Comparison of ENCODE assay signal across 35 cellular contexts in genomic region chr22:48155446-48155845, GRCh38.
"Had no signal": no experiment of that assay in that cellular context is flagged by ENCODE, and none has a peak within 500 bp of the region (broad histone marks: within the 10 kb centered on the region; RNA-seq: fewer than 3 reads in every experiment).

No MANE protein-coding gene starts in this region.

- H3K4me1 Mint-ChIP-seq: activated CD4-positive, alpha-beta T cell treated with anti-CD3 and anti-CD28 coated beads, Interleukin-2, amount 10 ng/mL, durations not matched to agents 24 days and 14 days; activated naive CD8-positive, alpha-beta T cell treated with anti-CD3 and anti-CD28 coated beads, Interleukin-2, amount 10 ng/mL, durations not matched to agents 7 days and 5 days; activated naive CD8-positive, alpha-beta T cell treated with anti-CD3 and anti-CD28 coated beads, Interleukin-2, amount 50 U/mL, for 24 hours; activated T-helper 17 cell treated with anti-CD3 and anti-CD28 coated beads, Interleukin-2, amount 50 U/mL, for 72 hours; brain had no signal

- H3K27ac Mint-ChIP-seq: activated B cell treated with CpG ODN at 0.5 μM for 24 hours; activated CD4-positive, alpha-beta memory T cell treated with anti-CD3 and anti-CD28 coated beads for 36 hours; activated CD4-positive, alpha-beta T cell treated with anti-CD3 and anti-CD28 coated beads, Interleukin-2, amount 10 ng/mL, durations not matched to agents 24 days and 14 days; activated CD8-positive, alpha-beta T cell treated with anti-CD3 and anti-CD28 coated beads for 36 hours; activated naive CD4-positive, alpha-beta T cell treated with anti-CD3 and anti-CD28 coated beads for 36 hours; activated naive CD4-positive, alpha-beta T cell treated with anti-CD3 and anti-CD28 coated beads, Interleukin-2, amount 50 U/mL, for 72 hours; activated naive CD8-positive, alpha-beta T cell treated with anti-CD3 and anti-CD28 coated beads, Interleukin-2, amount 10 ng/mL, durations not matched to agents 7 days and 5 days; activated naive CD8-positive, alpha-beta T cell treated with anti-CD3 and anti-CD28 coated beads, Interleukin-2, amount 50 U/mL, for 24 hours; activated T-cell treated with anti-CD3 and anti-CD28 coated beads, Interleukin-2, amount 50 U/mL, for 72 hours; activated T-helper 1 cell treated with anti-CD3 and anti-CD28 coated beads, Interleukin-12 subunit alpha, Interleukin-12 subunit beta, Interleukin-2, Interleukin-4 antibody, amounts not matched to agents 30 ng/mL and 10 ng/mL and 1 ng/mL, durations not matched to agents 14 hours and 24 hours and 36 hours; activated T-helper 17 cell treated with anti-CD3 and anti-CD28 coated beads, Interleukin-2, amount 50 U/mL, for 72 hours; brain; T-helper 1 cell treated with Interleukin-12 subunit alpha and Interleukin-12 subunit beta and Interleukin-4 antibody, amounts not matched to agents 30 μg/mL and 1 μg/mL, for 36 hours; T-helper 2 cell treated with Interferon-gamma antibody and Interleukin-4, amounts not matched to agents 5 μg/mL and 100 μg/mL, for 36 hours had no signal

- H3K4me3 Mint-ChIP-seq: activated B cell treated with CpG ODN at 0.5 μM for 24 hours; activated CD4-positive, alpha-beta memory T cell treated with anti-CD3 and anti-CD28 coated beads for 36 hours; activated CD4-positive, alpha-beta T cell treated with anti-CD3 and anti-CD28 coated beads, Interleukin-2, amount 10 ng/mL, durations not matched to agents 24 days and 14 days; activated CD8-positive, alpha-beta T cell treated with anti-CD3 and anti-CD28 coated beads for 36 hours; activated naive CD4-positive, alpha-beta T cell treated with anti-CD3 and anti-CD28 coated beads for 36 hours; activated naive CD8-positive, alpha-beta T cell treated with anti-CD3 and anti-CD28 coated beads, Interleukin-2, amount 10 ng/mL, durations not matched to agents 7 days and 5 days; activated naive CD8-positive, alpha-beta T cell treated with anti-CD3 and anti-CD28 coated beads, Interleukin-2, amount 50 U/mL, for 24 hours; activated T-cell treated with anti-CD3 and anti-CD28 coated beads, Interleukin-2, amount 50 U/mL, for 4 hours; activated T-cell treated with anti-CD3 and anti-CD28 coated beads, Interleukin-2, amount 50 U/mL, for 72 hours; activated T-helper 1 cell treated with anti-CD3 and anti-CD28 coated beads, Interleukin-12 subunit alpha, Interleukin-12 subunit beta, Interleukin-2, Interleukin-4 antibody, amounts not matched to agents 30 ng/mL and 10 ng/mL and 1 ng/mL, durations not matched to agents 14 hours and 24 hours and 36 hours; activated T-helper 17 cell treated with anti-CD3 and anti-CD28 coated beads, Interleukin-2, amount 50 U/mL, for 72 hours; brain; T-helper 1 cell treated with Interleukin-12 subunit alpha and Interleukin-12 subunit beta and Interleukin-4 antibody, amounts not matched to agents 30 μg/mL and 1 μg/mL, for 36 hours; T-helper 2 cell treated with Interferon-gamma antibody and Interleukin-4, amounts not matched to agents 5 μg/mL and 100 μg/mL, for 36 hours had no signal

- ATAC-seq: activated CD8-positive, alpha-beta T cell treated with anti-CD3 and anti-CD28 coated beads for 36 hours; activated naive CD4-positive, alpha-beta T cell treated with anti-CD3 and anti-CD28 coated beads, Interleukin-2, amount 50 U/mL, for 72 hours; activated naive CD8-positive, alpha-beta T cell treated with anti-CD3 and anti-CD28 coated beads, Interleukin-2, amount 50 U/mL, for 24 hours; activated T-cell treated with anti-CD3 and anti-CD28 coated beads, Interleukin-2, amount 50 U/mL, for 4 hours; activated T-cell treated with anti-CD3 and anti-CD28 coated beads, Interleukin-2, amount 50 U/mL, for 72 hours; activated T-helper 17 cell treated with anti-CD3 and anti-CD28 coated beads, Interleukin-2, amount 50 U/mL, for 72 hours had no signal

- H3K36me3 Mint-ChIP-seq: activated CD4-positive, alpha-beta memory T cell treated with anti-CD3 and anti-CD28 coated beads for 36 hours; activated naive CD4-positive, alpha-beta T cell treated with anti-CD3 and anti-CD28 coated beads, Interleukin-2, amount 50 U/mL, for 72 hours; activated naive CD8-positive, alpha-beta T cell treated with anti-CD3 and anti-CD28 coated beads, Interleukin-2, amount 10 ng/mL, durations not matched to agents 7 days and 5 days; brain had no signal

- H3K9me3 Mint-ChIP-seq: activated B cell treated with CpG ODN at 0.5 μM for 24 hours; activated CD4-positive, alpha-beta memory T cell treated with anti-CD3 and anti-CD28 coated beads for 36 hours; activated CD4-positive, alpha-beta T cell treated with anti-CD3 and anti-CD28 coated beads, Interleukin-2, amount 10 ng/mL, durations not matched to agents 24 days and 14 days; activated CD8-positive, alpha-beta T cell treated with anti-CD3 and anti-CD28 coated beads for 36 hours; activated naive CD4-positive, alpha-beta T cell treated with anti-CD3 and anti-CD28 coated beads for 36 hours; activated naive CD8-positive, alpha-beta T cell treated with anti-CD3 and anti-CD28 coated beads, Interleukin-2, amount 50 U/mL, for 24 hours; activated T-cell treated with anti-CD3 and anti-CD28 coated beads, Interleukin-2, amount 50 U/mL, for 4 hours; activated T-cell treated with anti-CD3 and anti-CD28 coated beads, Interleukin-2, amount 50 U/mL, for 72 hours; activated T-helper 17 cell treated with anti-CD3 and anti-CD28 coated beads, Interleukin-2, amount 50 U/mL, for 72 hours; T-helper 1 cell treated with Interleukin-12 subunit alpha and Interleukin-12 subunit beta and Interleukin-4 antibody, amounts not matched to agents 30 μg/mL and 1 μg/mL, for 36 hours; T-helper 2 cell treated with Interferon-gamma antibody and Interleukin-4, amounts not matched to agents 5 μg/mL and 100 μg/mL, for 36 hours had no signal

- H3K9me3 ChIP-seq: ascending aorta had no signal

- H3K27ac ChIP-seq: ascending aorta, cardiac muscle cell, VCaP had no signal

- H3K36me3 ChIP-seq: ascending aorta, cardiac muscle cell had no signal

- DNase-seq: activated B cell treated with CpG ODN at 0.5 μM for 24 hours; activated CD4-positive, alpha-beta memory T cell treated with anti-CD3 and anti-CD28 coated beads for 36 hours; activated CD4-positive, alpha-beta T cell treated with anti-CD3 and anti-CD28 coated beads for 4 hours; activated CD4-positive, alpha-beta T cell treated with anti-CD3 and anti-CD28 coated beads, Interleukin-2, amount 10 ng/mL, durations not matched to agents 24 days and 14 days; activated CD4-positive, alpha-beta T cell treated with anti-CD3 and anti-CD28 coated beads, Interleukin-2, amount 50 U/mL, for 1 hour; activated CD4-positive, alpha-beta T cell treated with anti-CD3 and anti-CD28 coated beads, Interleukin-2, amount 50 U/mL, for 4 hours; activated CD4-positive, CD25-positive, alpha-beta regulatory T cell treated with anti-CD3 and anti-CD28 coated beads, Interleukin-2, amount 50 U/mL, for 72 hours; activated CD8-positive, alpha-beta memory T cell treated with anti-CD3 and anti-CD28 coated beads, Interleukin-2, amount 50 U/mL, for 4 hours; activated CD8-positive, alpha-beta T cell treated with anti-CD3 and anti-CD28 coated beads for 36 hours; activated effector memory CD4-positive, alpha-beta T cell treated with anti-CD3 and anti-CD28 coated beads, Interleukin-2, amount 50 U/mL, for 16 hours; activated gamma-delta T cell treated with Interleukin-2 at 50 U/mL for 16 hours; activated naive CD4-positive, alpha-beta T cell; activated naive CD4-positive, alpha-beta T cell treated with anti-CD3 and anti-CD28 coated beads for 36 hours; activated naive CD4-positive, alpha-beta T cell treated with anti-CD3 and anti-CD28 coated beads, Interleukin-2, amount 50 U/mL, for 16 hours; activated naive CD8-positive, alpha-beta T cell treated with anti-CD3 and anti-CD28 coated beads, Interleukin-2, amount 10 ng/mL, durations not matched to agents 7 days and 5 days; activated naive CD8-positive, alpha-beta T cell treated with anti-CD3 and anti-CD28 coated beads, Interleukin-2, amount 50 U/mL, for 24 hours; activated T-cell treated with anti-CD3 and anti-CD28 coated beads for 4 hours; activated T-cell treated with anti-CD3 and anti-CD28 coated beads, Interleukin-2, amount 50 U/mL, for 1 hour; activated T-cell treated with anti-CD3 and anti-CD28 coated beads, Interleukin-2, amount 50 U/mL, for 4 hours; activated T-cell treated with anti-CD3 and anti-CD28 coated beads, Interleukin-2, amount 50 U/mL, for 72 hours; amygdala; anterior cingulate cortex; central memory CD4-positive, alpha-beta T cell; T-helper 1 cell; T-helper 2 cell; T-helper 9 cell had no signal

- H3K4me3 ChIP-seq: ascending aorta, cardiac muscle cell had no signal

- H3K27me3 ChIP-seq: ascending aorta, cardiac muscle cell had no signal

- H3K27me3 Mint-ChIP-seq: activated B cell treated with CpG ODN at 0.5 μM for 24 hours; activated CD4-positive, alpha-beta memory T cell treated with anti-CD3 and anti-CD28 coated beads for 36 hours; activated CD4-positive, alpha-beta T cell treated with anti-CD3 and anti-CD28 coated beads, Interleukin-2, amount 10 ng/mL, durations not matched to agents 24 days and 14 days; activated CD8-positive, alpha-beta T cell treated with anti-CD3 and anti-CD28 coated beads for 36 hours; activated naive CD8-positive, alpha-beta T cell treated with anti-CD3 and anti-CD28 coated beads, Interleukin-2, amount 50 U/mL, for 24 hours had no signal

- H3K4me1 ChIP-seq: ascending aorta had no signal
